8 cellular contexts compared by ENCODE assay signal in the genomic region with DNA sequence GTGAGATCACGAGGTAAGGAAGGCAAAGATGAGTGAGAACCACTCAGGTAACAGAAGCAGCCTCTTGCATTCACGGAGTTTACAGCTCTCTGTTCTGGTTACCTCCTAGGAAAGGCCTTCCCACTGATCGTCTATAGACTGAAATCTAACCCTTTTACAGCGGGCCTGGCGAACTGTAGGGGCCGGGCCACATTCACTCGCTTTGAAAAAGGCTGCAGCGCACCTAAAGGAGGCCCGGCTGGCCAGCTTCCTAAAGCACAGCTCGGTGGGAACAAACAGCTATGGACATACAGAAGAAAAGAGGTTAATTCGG. TPM values are rescaled to one million over a fixed set of nuclear protein-coding genes. Genes with fewer than 3 reads are reported as not detected.
DNase-seq lines count a peak whose midpoint lies in the region; ATAC-seq and TF ChIP-seq lines count a peak whose summit lies in the region.

No MANE protein-coding gene starts in this region.

- TF ChIP-seq CTCF in adrenal gland (IDR thresholded peaks at IDR 0.05) (no peak), stomach (IDR thresholded peaks at IDR 0.05) (no peak)

- H3K27ac ChIP-seq in BLaER1 (peak overlapping the region; percentile 86), adrenal gland (peak overlapping the region; percentile 74 to 90 (median 86)), stomach (peak overlapping the region; percentile 81 to 90 (median 88))

- peak; percentile 2 for ATAC-seq in HG03159 (IDR thresholded peaks at IDR 0.05; ENCODE audit: unreplicated experiment)

- intact Hi-C loops in adrenal gland (cut with DNase I) (no loop called here), stomach (cut with DNase I; ENCODE audit: low total_unique reads) (no loop called here)

- H3K36me3 ChIP-seq in BLaER1 (peaks cover 58% of the 10 kb centered on the region), adrenal gland (replicated peaks in 1 of 2) (peaks cover 0 to 32% of the 10 kb centered on the region in 2 donors), stomach (peaks cover 32 to 49% (median 46%) of the 10 kb centered on the region in 4 donors)

- CTCF ChIA-PET in HEK293T (lab: Yijun Ruan, JAX): no interaction called here

- H3K9ac ChIP-seq in BLaER1: peak overlapping the region; percentile 82

- peak overlapping the region; percentile 97 for H3K4me2 ChIP-seq in BLaER1

- no peak for DNase-seq in adrenal gland
- peak; percentile 36 for DNase-seq in iris pigment epithelial cell (ENCODE audit: low read depth)
- no peak for DNase-seq in stomach
- DNase-seq in epidermal melanocyte (ENCODE audit: insufficient read length, low spot score): no peak
- DNase-seq in HEK293T (ENCODE audit: extremely low spot score): no peak
- no peak for DNase-seq in LoVo (ENCODE audit: low spot score)

- 2 to 5% (median 3%) methylated on average over 7 to 11 of the region's 11 CpGs for WGBS in adrenal gland, 4 donors
- 1 to 4% (median 3%) methylated on average over 11 of the region's 11 CpGs for WGBS in stomach, 5 donors

- no peak for TF ChIP-seq EP300 in stomach (IDR thresholded peaks at IDR 0.05)

- POLR2A ChIA-PET in HEK293T (lab: Yijun Ruan, JAX): interaction anchor here (0.9 to 1.7 kb wide), 8 partner anchors 10 to 45 kb away, joined by 3 to 6 read pairs (median 4); a partner anchor contains a TSS

- H3K4me1 ChIP-seq in BLaER1: peaks cover 47% of the 10 kb centered on the region
- peaks cover 20 to 39% of the 10 kb centered on the region in 2 donors for H3K4me1 ChIP-seq in adrenal gland (replicated peaks in 1 of 2)
- peaks cover 25 to 53% (median 43%) of the 10 kb centered on the region in 4 donors for H3K4me1 ChIP-seq in stomach

- no peak for TF ChIP-seq POLR2A in adrenal gland (IDR thresholded peaks at IDR 0.05)
- no peak for TF ChIP-seq POLR2A in stomach (IDR thresholded peaks at IDR 0.05)

- no peaks in the 10 kb centered on the region for H3K27me3 ChIP-seq in BLaER1
- no peaks in the 10 kb centered on the region for H3K27me3 ChIP-seq in adrenal gland
- no peaks in the 10 kb centered on the region for H3K27me3 ChIP-seq in stomach

- no peaks in the 10 kb centered on the region for H3K9me3 ChIP-seq in BLaER1
- no peaks in the 10 kb centered on the region for H3K9me3 ChIP-seq in adrenal gland (replicated peaks in 1 of 3)
- H3K9me3 ChIP-seq in stomach: no peaks in the 10 kb centered on the region

- H4K20me1 ChIP-seq in BLaER1: peaks cover 46% of the 10 kb centered on the region

- H3K4me3 ChIP-seq in BLaER1 (peak overlapping the region; percentile 77), adrenal gland (peak overlapping the region; percentile 36 to 90 (median 81)), stomach (peak overlapping the region; percentile 78 to 96 (median 89))

TF ChIP-seq in HEK293T, 16 proteins besides CTCF, POLR2A, EP300 and RAD21:
- TF ChIP-seq TARDBP (IDR thresholded peaks at IDR 0.05): no peak
- TF ChIP-seq LEF1 (IDR thresholded peaks at IDR 0.05; ENCODE audit: borderline replicate concordance): no peak
- TF ChIP-seq FOXK2 (IDR thresholded peaks at IDR 0.05): no peak
- TF ChIP-seq ELF4 (IDR thresholded peaks at IDR 0.05): no peak
- TF ChIP-seq, protein P1, sequence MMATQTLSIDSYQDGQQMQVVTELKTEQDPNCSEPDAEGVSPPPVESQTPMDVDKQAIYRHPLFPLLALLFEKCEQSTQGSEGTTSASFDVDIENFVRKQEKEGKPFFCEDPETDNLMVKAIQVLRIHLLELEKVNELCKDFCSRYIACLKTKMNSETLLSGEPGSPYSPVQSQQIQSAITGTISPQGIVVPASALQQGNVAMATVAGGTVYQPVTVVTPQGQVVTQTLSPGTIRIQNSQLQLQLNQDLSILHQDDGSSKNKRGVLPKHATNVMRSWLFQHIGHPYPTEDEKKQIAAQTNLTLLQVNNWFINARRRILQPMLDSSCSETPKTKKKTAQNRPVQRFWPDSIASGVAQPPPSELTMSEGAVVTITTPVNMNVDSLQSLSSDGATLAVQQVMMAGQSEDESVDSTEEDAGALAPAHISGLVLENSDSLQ (IDR thresholded peaks at IDR 0.05): no peak
- TF ChIP-seq HDGF (IDR thresholded peaks at IDR 0.05; ENCODE audit: borderline replicate concordance): no peak
- no peak for TF ChIP-seq L3MBTL2 (conservative IDR thresholded peaks at IDR 0.05)
- TF ChIP-seq ARNT (IDR thresholded peaks at IDR 0.05): no peak
- no peak for TF ChIP-seq SP1 (IDR thresholded peaks at IDR 0.05)
- no peak for TF ChIP-seq FOXA1 (IDR thresholded peaks at IDR 0.05)
- TF ChIP-seq SUZ12 (IDR thresholded peaks at IDR 0.05): no peak
- no peak for TF ChIP-seq BHLHE40 (IDR thresholded peaks at IDR 0.05; ENCODE audit: borderline replicate concordance)
- no peak for TF ChIP-seq CTBP1 (IDR thresholded peaks at IDR 0.05; ENCODE audit: borderline replicate concordance)
- TF ChIP-seq NFRKB (IDR thresholded peaks at IDR 0.05): no peak
- TF ChIP-seq ZNF384 (IDR thresholded peaks at IDR 0.05): no peak
- TF ChIP-seq FOXM1 (IDR thresholded peaks at IDR 0.05; ENCODE audit: borderline replicate concordance): no peak

RNA-seq across cellular contexts. Expression of a gene that starts 0.6 kb away (rescaled TPM):
- total RNA-seq in adrenal gland (100 to 1,000 TPM; 173 to 562 (median 327) TPM), stomach (100 to 1,000 TPM in 4 of 5 donors, 10 to 100 TPM in 1; 26.4 to 550 (median 195) TPM)
- polyA plus RNA-seq in adrenal gland (1,000 to 10,000 TPM in 1 of 3 donors, 100 to 1,000 TPM in 2; 754 to 1,315 (median 756) TPM), stomach (1,000 to 10,000 TPM in 2 of 3 donors, 100 to 1,000 TPM in 1; 891 to 1,448 (median 1,292) TPM)

RNA-seq across cellular contexts. Expression of a gene that starts 0.7 kb away (rescaled TPM):
- total RNA-seq in adrenal gland (10 to 100 TPM; 13.6 to 29.6 (median 21.0) TPM), stomach (10 to 100 TPM in 4 of 5 donors, 1 to 10 TPM in 1; 2.3 to 28.0 (median 17.9) TPM)
- polyA plus RNA-seq in adrenal gland (10 to 100 TPM; 20.4 to 39.7 (median 21.4) TPM), stomach (10 to 100 TPM in 2 of 3 donors, 1 to 10 TPM in 1; 9.5 to 11.7 (median 10.5) TPM)

RNA-seq across cellular contexts. Expression of a gene that starts 27.9 kb away (rescaled TPM):
- total RNA-seq in adrenal gland: 1 to 10 TPM; 1.6 to 5.5 (median 3.6) TPM
- polyA plus RNA-seq in adrenal gland: 1 to 10 TPM; 1.5 to 3.7 (median 2.5) TPM
- 10 to 100 TPM in 1 of 5 donors, 1 to 10 TPM in 3, not detected in 1; 1.3 to 15.6 (median 5.1) TPM for total RNA-seq in stomach
- polyA plus RNA-seq in stomach: 1 to 10 TPM in 2 of 3 donors, under 1 TPM in 1; 0.92 to 1.8 (median 1.4) TPM

RNA-seq across cellular contexts. Expression of a gene that starts 44.8 kb away (rescaled TPM):
- 10 to 100 TPM in 1 of 8 donors, 1 to 10 TPM in 7; 3.1 to 12.3 (median 7.3) TPM for total RNA-seq in adrenal gland
- polyA plus RNA-seq in adrenal gland: 1 to 10 TPM; 6.4 to 7.8 (median 7.1) TPM
- total RNA-seq in stomach: 10 to 100 TPM in 4 of 5 donors, not detected in 1; 13.2 to 51.0 (median 29.8) TPM
- 1 to 10 TPM; 5.6 to 7.3 (median 6.2) TPM for polyA plus RNA-seq in stomach

RNA-seq across cellular contexts. Expression of a gene that starts 56.5 kb away (rescaled TPM):
- 10 to 100 TPM; 16.6 to 56.8 (median 40.8) TPM for total RNA-seq in adrenal gland
- 10 to 100 TPM in 2 of 3 donors, 1 to 10 TPM in 1; 9.6 to 33.1 (median 25.3) TPM for polyA plus RNA-seq in adrenal gland
- total RNA-seq in stomach: 10 to 100 TPM in 2 of 5 donors, 1 to 10 TPM in 3; 1.8 to 30.1 (median 6.4) TPM
- 10 to 100 TPM in 2 of 3 donors, 1 to 10 TPM in 1; 7.4 to 13.3 (median 12.7) TPM for polyA plus RNA-seq in stomach
